Comparison of ENCODE assay signal across 15 cellular contexts in the genomic region with DNA sequence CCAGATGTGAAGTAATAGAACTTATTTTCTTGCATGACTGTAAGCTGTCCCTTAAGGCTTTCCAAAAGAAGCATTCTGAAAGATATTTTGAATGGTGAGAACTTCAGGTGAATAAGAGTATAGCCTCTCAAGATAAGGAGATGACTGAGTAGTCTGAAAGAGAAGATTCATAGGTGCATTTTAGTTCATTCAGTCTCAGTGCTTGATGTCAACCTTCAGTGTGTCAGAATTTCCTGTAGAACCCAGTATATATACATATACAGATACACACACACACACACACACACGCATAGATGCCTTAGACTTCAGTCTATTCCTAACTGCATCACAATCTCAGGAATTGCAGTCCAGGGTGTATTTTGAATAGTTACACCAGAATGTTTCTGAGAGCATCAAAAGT. TPM values are rescaled to one million over a fixed set of nuclear protein-coding genes. Genes with fewer than 3 reads are reported as not detected.
DNase-seq lines count a peak whose midpoint lies in the region; ATAC-seq lines count a peak whose summit lies in the region.
"Had no signal": no experiment of that assay in that cellular context is flagged by ENCODE, and none has a peak within 500 bp of the region (broad histone marks: within the 10 kb centered on the region; RNA-seq: fewer than 3 reads in every experiment).

No MANE protein-coding gene starts in this region.

- DNase-seq in activated CD4-positive, alpha-beta T cell treated with anti-CD3 and anti-CD28 coated beads, Interleukin-2, amount 10 ng/mL, durations not matched to agents 24 days and 14 days, result no peak
- DNase-seq in activated CD4-positive, alpha-beta T cell treated with anti-CD3 and anti-CD28 coated beads, Interleukin-2, amount 50 U/mL, for 1 hour, result no peak
- DNase-seq in activated T-cell treated with anti-CD3 and anti-CD28 coated beads, Interleukin-2, amount 50 U/mL, for 72 hours, result no peak
- DNase-seq in activated T-cell treated with anti-CD3 and anti-CD28 coated beads for 4 hours (no peak), NCI-H2196 treated with DMSO at 0.1 percent for 48 hours (lab: John Stamatoyannopoulos, UW; ENCODE audit: unreplicated experiment) (no peak)
- no peak for DNase-seq in stimulated activated naive CD8-positive, alpha-beta T cell treated with anti-CD3 and anti-CD28 coated beads, Interleukin-15, amount 100 ng/mL, for 72 hours
- no peak for DNase-seq in central memory CD8-positive, alpha-beta T cell (ENCODE audit: low spot score in 2 of 2)
- DNase-seq: 8988T, AML-193, DMS53, GF-D8, GOT3, H9 had no signal

- H3K4me3 Mint-ChIP-seq in activated CD4-positive, alpha-beta T cell treated with anti-CD3 and anti-CD28 coated beads, Interleukin-2, amount 10 ng/mL, durations not matched to agents 24 days and 14 days, result no peak overlapping the region
- peak overlapping the region in 1 of 2 donors; percentile 36 for H3K4me3 Mint-ChIP-seq in activated T-cell treated with anti-CD3 and anti-CD28 coated beads, Interleukin-2, amount 50 U/mL, for 72 hours
- no peak overlapping the region for H3K4me3 Mint-ChIP-seq in stimulated activated naive CD8-positive, alpha-beta T cell treated with anti-CD3 and anti-CD28 coated beads, Interleukin-15, Interleukin-2, amounts not matched to agents 100 ng/mL and 50 ng/mL, for 24 hours
- H3K4me3 Mint-ChIP-seq in stimulated activated naive CD8-positive, alpha-beta T cell treated with anti-CD3 and anti-CD28 coated beads, Interleukin-15, amount 100 ng/mL, for 72 hours, result no peak overlapping the region
- H3K4me3 Mint-ChIP-seq in central memory CD8-positive, alpha-beta T cell, result peak overlapping the region; percentile 31
- H3K4me3 Mint-ChIP-seq: H9 had no signal

- H3K36me3 Mint-ChIP-seq in activated CD4-positive, alpha-beta T cell treated with anti-CD3 and anti-CD28 coated beads, Interleukin-2, amount 10 ng/mL, durations not matched to agents 24 days and 14 days (ENCODE audit: low read depth), result peaks cover 79% of the 10 kb centered on the region
- H3K36me3 Mint-ChIP-seq in activated T-cell treated with anti-CD3 and anti-CD28 coated beads, Interleukin-2, amount 50 U/mL, for 72 hours (ENCODE audit: insufficient read depth in 2 of 2), result peaks cover 16 to 65% of the 10 kb centered on the region in 2 donors
- peaks cover 89% of the 10 kb centered on the region for H3K36me3 Mint-ChIP-seq in stimulated activated naive CD8-positive, alpha-beta T cell treated with anti-CD3 and anti-CD28 coated beads, Interleukin-15, Interleukin-2, amounts not matched to agents 100 ng/mL and 50 ng/mL, for 24 hours (ENCODE audit: low read depth)
- peaks cover 76% of the 10 kb centered on the region for H3K36me3 Mint-ChIP-seq in central memory CD8-positive, alpha-beta T cell (ENCODE audit: insufficient read depth)

- H3K27me3 Mint-ChIP-seq in activated CD4-positive, alpha-beta T cell treated with anti-CD3 and anti-CD28 coated beads, Interleukin-2, amount 10 ng/mL, durations not matched to agents 24 days and 14 days, result no peaks in the 10 kb centered on the region
- no peaks in the 10 kb centered on the region for H3K27me3 Mint-ChIP-seq in activated T-cell treated with anti-CD3 and anti-CD28 coated beads, Interleukin-2, amount 50 U/mL, for 72 hours (ENCODE audit: low read depth)
- no peaks in the 10 kb centered on the region for H3K27me3 Mint-ChIP-seq in stimulated activated naive CD8-positive, alpha-beta T cell treated with anti-CD3 and anti-CD28 coated beads, Interleukin-15, Interleukin-2, amounts not matched to agents 100 ng/mL and 50 ng/mL, for 24 hours
- H3K27me3 Mint-ChIP-seq in stimulated activated naive CD8-positive, alpha-beta T cell treated with anti-CD3 and anti-CD28 coated beads, Interleukin-15, amount 100 ng/mL, for 72 hours, result no peaks in the 10 kb centered on the region
- no peaks in the 10 kb centered on the region for H3K27me3 Mint-ChIP-seq in central memory CD8-positive, alpha-beta T cell

- intact Hi-C loops in activated CD4-positive, alpha-beta T cell treated with anti-CD3 and anti-CD28 coated beads, Interleukin-2, amount 10 ng/mL, durations not matched to agents 24 days and 14 days (cut with micrococcal nuclease), result no loop called here

- no peaks in the 10 kb centered on the region for H3K9me3 Mint-ChIP-seq in activated CD4-positive, alpha-beta T cell treated with anti-CD3 and anti-CD28 coated beads, Interleukin-2, amount 10 ng/mL, durations not matched to agents 24 days and 14 days
- no peaks in the 10 kb centered on the region for H3K9me3 Mint-ChIP-seq in activated T-cell treated with anti-CD3 and anti-CD28 coated beads, Interleukin-2, amount 50 U/mL, for 72 hours
- H3K9me3 Mint-ChIP-seq in stimulated activated naive CD8-positive, alpha-beta T cell treated with anti-CD3 and anti-CD28 coated beads, Interleukin-15, Interleukin-2, amounts not matched to agents 100 ng/mL and 50 ng/mL, for 24 hours, result no peaks in the 10 kb centered on the region
- H3K9me3 Mint-ChIP-seq in stimulated activated naive CD8-positive, alpha-beta T cell treated with anti-CD3 and anti-CD28 coated beads, Interleukin-15, amount 100 ng/mL, for 72 hours, result no peaks in the 10 kb centered on the region
- H3K9me3 Mint-ChIP-seq in central memory CD8-positive, alpha-beta T cell, result no peaks in the 10 kb centered on the region
- H3K9me3 Mint-ChIP-seq: H9 had no signal

- peak; percentile 46 to 67 for ATAC-seq in activated T-cell treated with anti-CD3 and anti-CD28 coated beads, Interleukin-2, amount 50 U/mL, for 72 hours (replicated peaks in 1 of 2)
- ATAC-seq in stimulated activated naive CD8-positive, alpha-beta T cell treated with anti-CD3 and anti-CD28 coated beads, Interleukin-15, amount 100 ng/mL, for 72 hours, result no peak
- no peak for ATAC-seq in central memory CD8-positive, alpha-beta T cell (replicated peaks; ENCODE audit: extremely low read depth, poor library complexity, severe bottlenecking)

- peaks cover 39% of the 10 kb centered on the region for H3K4me1 Mint-ChIP-seq in activated CD4-positive, alpha-beta T cell treated with anti-CD3 and anti-CD28 coated beads, Interleukin-2, amount 10 ng/mL, durations not matched to agents 24 days and 14 days
- peaks cover 95% of the 10 kb centered on the region for H3K4me1 Mint-ChIP-seq in activated T-cell treated with anti-CD3 and anti-CD28 coated beads, Interleukin-2, amount 50 U/mL, for 72 hours (ENCODE audit: low read depth)
- H3K4me1 Mint-ChIP-seq in stimulated activated naive CD8-positive, alpha-beta T cell treated with anti-CD3 and anti-CD28 coated beads, Interleukin-15, Interleukin-2, amounts not matched to agents 100 ng/mL and 50 ng/mL, for 24 hours (ENCODE audit: low read depth), result peaks cover 85% of the 10 kb centered on the region
- peaks cover 60% of the 10 kb centered on the region for H3K4me1 Mint-ChIP-seq in stimulated activated naive CD8-positive, alpha-beta T cell treated with anti-CD3 and anti-CD28 coated beads, Interleukin-15, amount 100 ng/mL, for 72 hours
- H3K4me1 Mint-ChIP-seq in central memory CD8-positive, alpha-beta T cell, result peaks cover 34% of the 10 kb centered on the region

- H3K27ac Mint-ChIP-seq in activated CD4-positive, alpha-beta T cell treated with anti-CD3 and anti-CD28 coated beads, Interleukin-2, amount 10 ng/mL, durations not matched to agents 24 days and 14 days, result peak overlapping the region; percentile 42
- peak overlapping the region; percentile 57 for H3K27ac Mint-ChIP-seq in activated T-cell treated with anti-CD3 and anti-CD28 coated beads, Interleukin-2, amount 50 U/mL, for 72 hours
- peak overlapping the region; percentile 21 for H3K27ac Mint-ChIP-seq in stimulated activated naive CD8-positive, alpha-beta T cell treated with anti-CD3 and anti-CD28 coated beads, Interleukin-15, Interleukin-2, amounts not matched to agents 100 ng/mL and 50 ng/mL, for 24 hours
- no peak overlapping the region for H3K27ac Mint-ChIP-seq in stimulated activated naive CD8-positive, alpha-beta T cell treated with anti-CD3 and anti-CD28 coated beads, Interleukin-15, amount 100 ng/mL, for 72 hours
- H3K27ac Mint-ChIP-seq in central memory CD8-positive, alpha-beta T cell (ENCODE audit: low read depth), result peak overlapping the region; percentile 94
- H3K27ac Mint-ChIP-seq: H9 had no signal

RNA-seq across cellular contexts. Expression of a gene that starts 7.4 kb away (rescaled TPM):
- 148 and 154 TPM in 2 replicates for total RNA-seq in activated CD4-positive, alpha-beta T cell treated with anti-CD3 and anti-CD28 coated beads, Interleukin-2, amount 10 ng/mL, durations not matched to agents 24 days and 14 days
- 100 to 1,000 TPM; 154 to 180 TPM for total RNA-seq in activated T-cell treated with anti-CD3 and anti-CD28 coated beads, Interleukin-2, amount 50 U/mL, for 72 hours
- total RNA-seq: HT1080 had no signal

Comparison
In these comparisons a context has a peak if more than half of its experiments do, and no peak if none do; other contexts are left out.
1. H3K27ac Mint-ChIP-seq: peak in activated CD4-positive, alpha-beta T cell treated with anti-CD3 and anti-CD28 coated beads, Interleukin-2, amount 10 ng/mL, durations not matched to agents 24 days and 14 days (single experiment), activated T-cell treated with anti-CD3 and anti-CD28 coated beads, Interleukin-2, amount 50 U/mL, for 72 hours (single experiment), stimulated activated naive CD8-positive, alpha-beta T cell treated with anti-CD3 and anti-CD28 coated beads, Interleukin-15, Interleukin-2, amounts not matched to agents 100 ng/mL and 50 ng/mL, for 24 hours (single experiment) and central memory CD8-positive, alpha-beta T cell (single experiment); none in stimulated activated naive CD8-positive, alpha-beta T cell treated with anti-CD3 and anti-CD28 coated beads, Interleukin-15, amount 100 ng/mL, for 72 hours (0 of 2).
2. ATAC-seq: peak in activated T-cell treated with anti-CD3 and anti-CD28 coated beads, Interleukin-2, amount 50 U/mL, for 72 hours (2 of 2); none in stimulated activated naive CD8-positive, alpha-beta T cell treated with anti-CD3 and anti-CD28 coated beads, Interleukin-15, amount 100 ng/mL, for 72 hours (single experiment) and central memory CD8-positive, alpha-beta T cell (single experiment).